ENCODE assay signal across 22 cellular contexts in genomic region chr9:110186254-110186653, GRCh38. TPM values are rescaled to one million over a fixed set of nuclear protein-coding genes. Genes with fewer than 3 reads are reported as not detected.
A peak's percentile ranks its signal among the peaks of the same experiment; 100 is the strongest.
DNase-seq lines count a peak whose midpoint lies in the region; ATAC-seq, FAIRE-seq and TF ChIP-seq lines count a peak whose summit lies in the region.
"Had no signal": no experiment of that assay in that cellular context is flagged by ENCODE, and none has a peak within 500 bp of the region (broad histone marks: within the 10 kb centered on the region; RNA-seq: fewer than 3 reads in every experiment).

No MANE protein-coding gene starts in this region.

- no peaks in the 10 kb centered on the region for H3K36me3 ChIP-seq in HepG2 (replicated peaks in 1 of 2; ENCODE audit: control insufficient read depth in 1 of 2, insufficient read depth in 2 of 2, low read length in 2 of 2)
- no peaks in the 10 kb centered on the region for H3K36me3 ChIP-seq in right lobe of liver
- H3K36me3 ChIP-seq in PC-3 (ENCODE audit: low read depth, low read length): no peaks in the 10 kb centered on the region

- 89% methylated on average over 2 of the region's 2 CpGs for WGBS in HepG2 (ENCODE audit: low lambda C conversion rate)
- WGBS in right lobe of liver (ENCODE audit: insufficient coverage, low coverage, low lambda C conversion rate, missing lambda C conversion rate): 96% methylated on average over 2 of the region's 2 CpGs

- peak overlapping the region; percentile 17 for H3K27ac Mint-ChIP-seq in type B pancreatic cell
- H3K27ac Mint-ChIP-seq: CD4-positive, CD25-positive, alpha-beta regulatory T cell had no signal

- intact Hi-C loops in HepG2 (cut with micrococcal nuclease; ENCODE audit: unreplicated experiment) (no loop called here), right lobe of liver (cut with DNase I) (no loop called here), PC-3 (cut with micrococcal nuclease) (no loop called here)

- H3K4me3 ChIP-seq in HepG2 (replicated peaks in 1 of 3; ENCODE audit: insufficient read depth in 1 of 3, low read depth in 2 of 3, low read length in 3 of 3) (no peak overlapping the region), right lobe of liver (no peak overlapping the region), PC-3 (ENCODE audit: low read length) (no peak overlapping the region)
- H3K4me3 ChIP-seq: GM12878 had no signal

- H3F3A ChIP-seq in PC-3 (ENCODE audit: low read length, unreplicated experiment): no peaks in the 10 kb centered on the region

- H4K20me1 ChIP-seq in HepG2 (ENCODE audit: insufficient read depth, low read length) (no peaks in the 10 kb centered on the region), PC-3 (ENCODE audit: low read length) (no peaks in the 10 kb centered on the region)

- H3K36me3 Mint-ChIP-seq in type B pancreatic cell: no peaks in the 10 kb centered on the region
- H3K36me3 Mint-ChIP-seq: CD4-positive, CD25-positive, alpha-beta regulatory T cell had no signal

- H3K9me3 Mint-ChIP-seq in type B pancreatic cell: no peaks in the 10 kb centered on the region

- H3K4me1 Mint-ChIP-seq in type B pancreatic cell (ENCODE audit: unreplicated experiment): peaks cover 9% of the 10 kb centered on the region

- H3K9ac ChIP-seq in HepG2 (ENCODE audit: insufficient read depth, low read depth, low read length) (no peak overlapping the region), PC-3 (ENCODE audit: low read length) (no peak overlapping the region)
- H3K9ac ChIP-seq: KMS-11, SK-N-SH had no signal

- TF ChIP-seq POLR2A in HepG2 (IDR thresholded peaks at IDR 0.05; ENCODE audit: insufficient read depth in 1 of 2, low read depth in 2 of 2, low read length in 2 of 2) (no peak), right lobe of liver (IDR thresholded peaks at IDR 0.05) (no peak)

- in situ Hi-C loops in HepG2 (cut with HindIII; ENCODE audit: extremely low pct_ligation_motif_present, low pct_unique_long_range_greater_than_20kb): no loop called here

- no peaks in the 10 kb centered on the region for H3K9me2 ChIP-seq in PC-3 (replicated peaks; ENCODE audit: low read length)
- H3K9me2 ChIP-seq: SK-N-SH had no signal

- ATAC-seq in HepG2: no peak
- no peak for ATAC-seq in right lobe of liver
- no peak for ATAC-seq in PC-3
- ATAC-seq in GM19351 (IDR thresholded peaks at IDR 0.05; ENCODE audit: unreplicated experiment): no peak
- no peak for ATAC-seq in GM18907 (IDR thresholded peaks at IDR 0.05; ENCODE audit: unreplicated experiment)
- no peak for ATAC-seq in GM21360 (IDR thresholded peaks at IDR 0.05; ENCODE audit: unreplicated experiment)
- ATAC-seq: GM12878 had no signal

- H3K27me3 ChIP-seq in HepG2 (ENCODE audit: control insufficient read depth in 1 of 2, insufficient read depth in 2 of 2, low read length in 2 of 2) (no peaks in the 10 kb centered on the region), right lobe of liver (no peaks in the 10 kb centered on the region), PC-3 (ENCODE audit: low read length) (no peaks in the 10 kb centered on the region)

- H3K79me2 ChIP-seq in HepG2 (ENCODE audit: insufficient read depth, low read length): no peaks in the 10 kb centered on the region
- H3K79me2 ChIP-seq in PC-3 (ENCODE audit: low read length): no peaks in the 10 kb centered on the region

- no peaks in the 10 kb centered on the region for H3K27me3 Mint-ChIP-seq in type B pancreatic cell

- H3K4me1 ChIP-seq in HepG2 (ENCODE audit: insufficient read depth, low read length): peaks cover 72% of the 10 kb centered on the region
- peaks cover 0 to 25% (median 8%) of the 10 kb centered on the region in 4 donors for H3K4me1 ChIP-seq in right lobe of liver
- 0 out of 2 replicates have a peak, but pooled peaks cover 3% of the 10 kb centered on the region for H3K4me1 ChIP-seq in PC-3 (ENCODE audit: insufficient read depth, low read length)

- TF ChIP-seq CTCF in HepG2 (CRISPR knock-in tag; IDR thresholded peaks at IDR 0.05) (no peak), right lobe of liver (IDR thresholded peaks at IDR 0.05) (no peak), PC-3 (conservative IDR thresholded peaks at IDR 0.05; ENCODE audit: low read depth, low read length) (no peak), type B pancreatic cell (conservative IDR thresholded peaks at IDR 0.05) (no peak)

- CTCF ChIA-PET in HepG2 (lab: Yijun Ruan, JAX; ENCODE audit: low intra/inter-chr PET ratio, low total read pairs): no interaction called here
- CTCF ChIA-PET in PC-3 (lab: Charles Lee): no interaction called here

- no peak for FAIRE-seq in HepG2 (lab: Jason Lieb, UNC)
- FAIRE-seq: GM12878, H54 had no signal

- BruUV-seq in HepG2 (replicated peaks; lab: Mats Ljungman, UMichigan): no TSS peak
- no TSS peak for BruUV-seq in PC-3 (replicated peaks; lab: Mats Ljungman, UMichigan)

- no peak overlapping the region for H3K4me3 Mint-ChIP-seq in type B pancreatic cell
- H3K4me3 Mint-ChIP-seq: CD4-positive, CD25-positive, alpha-beta regulatory T cell had no signal

- H3K4me2 ChIP-seq in HepG2 (ENCODE audit: low read depth, low read length) (no peak overlapping the region), PC-3 (ENCODE audit: low read length) (no peak overlapping the region)
- H3K4me2 ChIP-seq: KMS-11, SK-N-SH had no signal

- POLR2A ChIA-PET in HepG2 (lab: Yijun Ruan, JAX): interaction anchor here (0.9 to 4.2 kb wide), 4 partner anchors 8 to 35 kb away, joined by 3 to 12 read pairs (median 4); no protein-coding TSS in a partner anchor
- POLR2A ChIA-PET in PC-3 (lab: Charles Lee; ENCODE audit: unreplicated experiment): no interaction called here

- TF ChIP-seq RAD21 in HepG2 (CRISPR knock-in tag; IDR thresholded peaks at IDR 0.05): no peak

- TF ChIP-seq EP300 in HepG2 (IDR thresholded peaks at IDR 0.05; ENCODE audit: low read depth in 2 of 2, low read length in 2 of 2): no peak
- TF ChIP-seq EP300 in HepG2 (CRISPR knock-in tag; IDR thresholded peaks at IDR 0.05; ENCODE audit: borderline replicate concordance): no peak

- H2AFZ ChIP-seq in HepG2 (ENCODE audit: low read length) (no peak overlapping the region), PC-3 (ENCODE audit: low read length) (no peak overlapping the region)

- DNase-seq in HepG2 (ENCODE audit: low spot score): no peak
- DNase-seq in right lobe of liver: no peak
- peak; percentile 12 for DNase-seq in PC-3
- peak; percentile 31 for DNase-seq in epithelial cell of prostate (ENCODE audit: low read depth, low spot score)
- DNase-seq in type B pancreatic cell (ENCODE audit: extremely low spot score, unreplicated experiment): no peak
- DNase-seq: CD4-positive, CD25-positive, alpha-beta regulatory T cell; DMS79 treated with DMSO at 0.1 percent for 48 hours; NCI-H1694; NCI-H2081; NCI-H446; NCI-H526; SHP77 treated with DMSO at 0.1 percent for 48 hours; SK-N-SH had no signal

- H3K27ac ChIP-seq in HepG2 (ENCODE audit: extremely low read length, insufficient read depth, low read length): no peak overlapping the region
- no peak overlapping the region for H3K27ac ChIP-seq in right lobe of liver
- no peak overlapping the region for H3K27ac ChIP-seq in PC-3 (ENCODE audit: low read length)
- no peak overlapping the region for H3K27ac ChIP-seq in epithelial cell of prostate
- H3K27ac ChIP-seq: KMS-11 had no signal

- H3K9me3 ChIP-seq in HepG2 (ENCODE audit: low read length): no peaks in the 10 kb centered on the region
- no peaks in the 10 kb centered on the region for H3K9me3 ChIP-seq in right lobe of liver
- H3K9me3 ChIP-seq in PC-3 (ENCODE audit: low read length): no peaks in the 10 kb centered on the region
- H3K9me3 ChIP-seq: SK-N-SH had no signal

TF ChIP-seq in HepG2, 621 proteins besides CTCF, POLR2A, EP300 and RAD21:
- TF ChIP-seq GATA4 (IDR thresholded peaks at IDR 0.05; ENCODE audit: borderline replicate concordance, low read depth): no peak
- no peak for TF ChIP-seq FOXA3 (CRISPR knock-in tag; IDR thresholded peaks at IDR 0.05)
- TF ChIP-seq RBM22 (optimal IDR thresholded peaks at IDR 0.05; ENCODE audit: low read length): no peak
- TF ChIP-seq NCOR1 (IDR thresholded peaks at IDR 0.05; ENCODE audit: borderline replicate concordance, low read length): no peak
- TF ChIP-seq ZSCAN31 (CRISPR knock-in tag; IDR thresholded peaks at IDR 0.05; ENCODE audit: low read depth): no peak
- no peak for TF ChIP-seq AKAP8 (CRISPR knock-in tag; IDR thresholded peaks at IDR 0.05)
- 0 out of 2 replicates have a peak, but pooled peaks have one; percentile 27 for TF ChIP-seq FOSL2 (CRISPR knock-in tag; IDR thresholded peaks at IDR 0.05)
- no peak for TF ChIP-seq HNRNPK (IDR thresholded peaks at IDR 0.05; ENCODE audit: low read depth, low read length, poor library complexity, severe bottlenecking)

RNA-seq across cellular contexts. Expression of gene C9orf152, which starts 21.7 kb away (rescaled TPM):
- total RNA-seq in HepG2 (2016; rRNA removed; fragmentation: Illumina TruSeq; extraction: Trizol) (0.24 and 0.67 TPM in 2 replicates), right lobe of liver (1 to 10 TPM in 2 of 6 experiments, under 1 TPM in 2, not detected in 2; 0.06 to 3.5 (median 0.74) TPM), PC-3 (2014; rRNA removed) (0.95 and 1.4 TPM in 2 replicates), type B pancreatic cell (ENCODE audit: low replicate concordance) (0.48 and 2.8 TPM in 2 replicates)
- 0.09 and 0.20 TPM in 2 replicates for total RNA-seq in HepG2 (2016; cell fraction: cytosol; rRNA removed; fragmentation: Illumina TruSeq; extraction: Trizol; ENCODE audit: low read depth)
- total RNA-seq in HepG2 (2016; cell fraction: insoluble cytoplasmic fraction; rRNA removed; fragmentation: Illumina TruSeq; extraction: Trizol): 0.24 and 0.42 TPM in 2 replicates
- 0.48 and 0.56 TPM in 2 replicates for total RNA-seq in HepG2 (2016; cell fraction: membrane; rRNA removed; fragmentation: Illumina TruSeq; extraction: Trizol)
- total RNA-seq in HepG2 (2016; cell fraction: nucleus; rRNA removed; fragmentation: Illumina TruSeq; extraction: Trizol): 0.13 TPM in 1 of 2 replicates, not detected in the other
- 0.18 and 0.48 TPM in 2 replicates for polyA plus RNA-seq in HepG2 (2011; rRNA removed)
- polyA plus RNA-seq in HepG2 (2011; cell fraction: cytosol; rRNA removed): 0.15 and 0.16 TPM in 2 replicates
- 0.09 and 0.18 TPM in 2 replicates for polyA plus RNA-seq in HepG2 (2011; cell fraction: nucleus; rRNA removed)
- polyA plus RNA-seq in HepG2 (2012): 0.24 and 0.53 TPM in 2 replicates
- polyA plus RNA-seq in HepG2 (2016; cell fraction: cytosol; fragmentation: Illumina TruSeq; extraction: Trizol; ENCODE audit: low read depth): 0.19 and 0.31 TPM in 2 replicates
- 1.7 and 2.2 TPM in 2 replicates for polyA plus RNA-seq in HepG2 (2016; cell fraction: insoluble cytoplasmic fraction; fragmentation: Illumina TruSeq; extraction: Trizol; ENCODE audit: low read depth)
- 0.93 and 1.0 TPM in 2 replicates for polyA plus RNA-seq in HepG2 (2016; cell fraction: membrane; fragmentation: Illumina TruSeq; extraction: Trizol; ENCODE audit: low read depth)
- 0.94 and 1.7 TPM in 2 replicates for polyA plus RNA-seq in HepG2 (2016; cell fraction: nucleus; fragmentation: Illumina TruSeq; extraction: Trizol; ENCODE audit: insufficient read depth, low read depth)
- polyA minus RNA-seq in HepG2 (2011; rRNA and poly(A)+ RNA removed; ENCODE audit: low replicate concordance): 0.60 TPM in 1 of 2 replicates, not detected in the other
- polyA minus RNA-seq in HepG2 (2011; cell fraction: cytosol; rRNA and poly(A)+ RNA removed): 0.40 and 0.79 TPM in 2 replicates
- 0.13 TPM in 1 of 2 replicates, not detected in the other for polyA minus RNA-seq in HepG2 (2011; cell fraction: nucleus; rRNA and poly(A)+ RNA removed)
- total RNA-seq: A673; CD4-positive, CD25-positive, alpha-beta regulatory T cell; GM12878; RPMI7951 had no signal
- polyA plus RNA-seq: BJ; CD4-positive, CD25-positive, alpha-beta regulatory T cell; SK-N-SH had no signal

Comparison
In these comparisons a context has a peak if more than half of its experiments do, and no peak if none do; other contexts are left out.
1. DNase-seq: peak in PC-3 (single experiment) and epithelial cell of prostate (single experiment); none in HepG2 (single experiment), right lobe of liver (0 of 3) and type B pancreatic cell (single experiment).